In genomic region chr3:171380711-171381435, GRCh38 we compare ENCODE assay signal across 1 cellular context.
TF ChIP-seq lines count a peak whose summit lies in the region.

No MANE protein-coding gene starts in this region.

TF ChIP-seq in IMR-90, 13 proteins besides CTCF, POLR2A, EP300 and RAD21 (continued from another document):
- no peak for TF ChIP-seq USF2 (IDR thresholded peaks at IDR 0.05; ENCODE audit: low read depth, low read length)
- TF ChIP-seq CEBPB (IDR thresholded peaks at IDR 0.05; ENCODE audit: low read depth, low read length) = no peak
